27 cellular contexts compared by ENCODE assay signal in genomic region chr17:353838-354234, GRCh38. TPM values are rescaled to one million over a fixed set of nuclear protein-coding genes. Genes with fewer than 3 reads are reported as not detected.
A peak's percentile ranks its signal among the peaks of the same experiment; 100 is the strongest.
DNase-seq lines count a peak whose midpoint lies in the region; ATAC-seq and TF ChIP-seq lines count a peak whose summit lies in the region.
"Had no signal": no experiment of that assay in that cellular context is flagged by ENCODE, and none has a peak within 500 bp of the region (broad histone marks: within the 10 kb centered on the region; RNA-seq: fewer than 3 reads in every experiment).

No MANE protein-coding gene starts in this region.

- H3K27ac ChIP-seq in hepatocyte (peak overlapping the region; percentile 98), subcutaneous abdominal adipose tissue (ENCODE audit: low read depth, low read length) (peak overlapping the region; percentile 86), brain microvascular endothelial cell (no peak overlapping the region)
- H3K27ac ChIP-seq: tibial artery had no signal

- H3K27ac Mint-ChIP-seq in Calu3 (ENCODE audit: unreplicated experiment) (peak overlapping the region; percentile 95), nephron (peak overlapping the region; percentile 97 to 98 (median 97))
- H3K27ac Mint-ChIP-seq in activated naive CD8-positive, alpha-beta T cell treated with anti-CD3 and anti-CD28 coated beads for 36 hours = no peak overlapping the region
- H3K27ac Mint-ChIP-seq: activated CD4-positive, alpha-beta T cell treated with anti-CD3 and anti-CD28 coated beads, Interleukin-2, amount 10 ng/mL, durations not matched to agents 24 days and 14 days; activated CD8-positive, alpha-beta memory T cell treated with anti-CD3 and anti-CD28 coated beads, Interleukin-2, amount 10 ng/mL, durations not matched to agents 7 days and 5 days; activated naive CD4-positive, alpha-beta T cell treated with anti-CD3 and anti-CD28 coated beads for 36 hours; IgD-negative memory B cell; natural killer cell treated with Interleukin-12 subunit alpha and Interleukin-12 subunit beta and Interleukin-15 and Interleukin-18, amount 100 ng/mL, for 72 hours had no signal

- H3K27me3 ChIP-seq in hepatocyte (no peaks in the 10 kb centered on the region), subcutaneous abdominal adipose tissue (ENCODE audit: control insufficient read depth in 5 of 5, insufficient read depth in 4 of 5, low read length in 5 of 5) (no peaks in the 10 kb centered on the region), brain microvascular endothelial cell (replicated peaks) (no peaks in the 10 kb centered on the region)
- H3K27me3 ChIP-seq: breast epithelium, ovary had no signal

- no peak for DNase-seq in Calu3
- no peak for DNase-seq in hepatocyte (ENCODE audit: low spot score)
- no peak for DNase-seq in NCI-H1694 treated with DMSO at 0.1 percent for 48 hours (lab: John Stamatoyannopoulos, UW)
- no peak for DNase-seq in activated naive CD8-positive, alpha-beta T cell treated with anti-CD3 and anti-CD28 coated beads for 36 hours
- no peak for DNase-seq in brain microvascular endothelial cell
- DNase-seq: activated CD4-positive, alpha-beta T cell treated with anti-CD3 and anti-CD28 coated beads, Interleukin-2, amount 10 ng/mL, durations not matched to agents 24 days and 14 days; activated CD8-positive, alpha-beta memory T cell treated with anti-CD3 and anti-CD28 coated beads, Interleukin-2, amount 10 ng/mL, durations not matched to agents 7 days and 5 days; activated naive CD4-positive, alpha-beta T cell treated with anti-CD3 and anti-CD28 coated beads for 36 hours; amniotic stem cell; effector memory CD4-positive, alpha-beta T cell; H9; midbrain; NCI-H526; ovary; SIG-M5; stimulated activated CD4-positive, alpha-beta T cell treated with anti-CD3 and anti-CD28 coated beads, Interleukin-15, amount 100 ng/mL, for 24 hours; stimulated activated naive CD4-positive, alpha-beta T cell treated with Interleukin-2 at 50 U/mL for 16 hours; SW 1271; T-helper 9 cell; tibial artery had no signal

- H3K4me1 Mint-ChIP-seq in Calu3 (ENCODE audit: low read depth, unreplicated experiment) = peaks cover 53% of the 10 kb centered on the region
- peaks cover 64% of the 10 kb centered on the region for H3K4me1 Mint-ChIP-seq in nephron
- H3K4me1 Mint-ChIP-seq in activated naive CD8-positive, alpha-beta T cell treated with anti-CD3 and anti-CD28 coated beads for 36 hours = no peaks in the 10 kb centered on the region
- H3K4me1 Mint-ChIP-seq: activated CD4-positive, alpha-beta T cell treated with anti-CD3 and anti-CD28 coated beads, Interleukin-2, amount 10 ng/mL, durations not matched to agents 24 days and 14 days; activated CD8-positive, alpha-beta memory T cell treated with anti-CD3 and anti-CD28 coated beads, Interleukin-2, amount 10 ng/mL, durations not matched to agents 7 days and 5 days had no signal

- H3K79me2 ChIP-seq in hepatocyte = peaks cover 20% of the 10 kb centered on the region

- H3K9me2 ChIP-seq in hepatocyte (replicated peaks; ENCODE audit: insufficient read depth) = no peaks in the 10 kb centered on the region

- in situ Hi-C loops in brain microvascular endothelial cell (cut with HindIII; ENCODE audit: low pct_ligation_motif_present, low sequenced_read_pairs) = no loop called here

- TF ChIP-seq CTCF in Calu3 (IDR thresholded peaks at IDR 0.05; ENCODE audit: unreplicated experiment) (no peak), hepatocyte (IDR thresholded peaks at IDR 0.05; ENCODE audit: poor library complexity) (no peak), nephron (IDR thresholded peaks at IDR 0.05; ENCODE audit: unreplicated experiment in 3 of 3) (no peak), brain microvascular endothelial cell (IDR thresholded peaks at IDR 0.05; ENCODE audit: low read depth, low read length, missing control alignments) (no peak)

- CTCF ChIA-PET in Calu3 (lab: Charles Lee) = interaction anchor here (1.4 kb wide), 1 partner anchor 30 kb away, joined by 4 read pairs; no protein-coding TSS in a partner anchor

- H3K4me3 Mint-ChIP-seq in Calu3 (ENCODE audit: low read depth, unreplicated experiment) (no peak overlapping the region), nephron (peak overlapping the region in 1 of 3 experiments; percentile 76)
- no peak overlapping the region for H3K4me3 Mint-ChIP-seq in activated naive CD8-positive, alpha-beta T cell treated with anti-CD3 and anti-CD28 coated beads for 36 hours
- H3K4me3 Mint-ChIP-seq: activated CD4-positive, alpha-beta T cell treated with anti-CD3 and anti-CD28 coated beads, Interleukin-2, amount 10 ng/mL, durations not matched to agents 24 days and 14 days; activated CD8-positive, alpha-beta memory T cell treated with anti-CD3 and anti-CD28 coated beads, Interleukin-2, amount 10 ng/mL, durations not matched to agents 7 days and 5 days; activated naive CD4-positive, alpha-beta T cell treated with anti-CD3 and anti-CD28 coated beads for 36 hours; H9; natural killer cell treated with Interleukin-12 subunit alpha and Interleukin-12 subunit beta and Interleukin-15 and Interleukin-18, amount 100 ng/mL, for 72 hours had no signal

- H3K36me3 ChIP-seq in hepatocyte (replicated peaks; ENCODE audit: insufficient read depth, low read depth) (no peaks in the 10 kb centered on the region), subcutaneous abdominal adipose tissue (ENCODE audit: control insufficient read depth in 5 of 5, insufficient read depth in 5 of 5, low read length in 5 of 5) (no peaks in the 10 kb centered on the region), brain microvascular endothelial cell (replicated peaks) (no peaks in the 10 kb centered on the region)
- H3K36me3 ChIP-seq: breast epithelium, ovary, tibial artery had no signal

- no peaks in the 10 kb centered on the region for H3K9me3 Mint-ChIP-seq in Calu3 (ENCODE audit: low read depth, unreplicated experiment)
- H3K9me3 Mint-ChIP-seq in nephron = peaks cover 4% of the 10 kb centered on the region
- H3K9me3 Mint-ChIP-seq in activated naive CD8-positive, alpha-beta T cell treated with anti-CD3 and anti-CD28 coated beads for 36 hours = peaks cover 2% of the 10 kb centered on the region
- H3K9me3 Mint-ChIP-seq: IgD-negative memory B cell; natural killer cell treated with Interleukin-12 subunit alpha and Interleukin-12 subunit beta and Interleukin-15 and Interleukin-18, amount 100 ng/mL, for 72 hours had no signal

- peaks cover 43% of the 10 kb centered on the region for H3K36me3 Mint-ChIP-seq in Calu3 (ENCODE audit: insufficient read depth, unreplicated experiment)
- peaks cover 10% of the 10 kb centered on the region for H3K36me3 Mint-ChIP-seq in nephron (ENCODE audit: low read depth)
- no peaks in the 10 kb centered on the region for H3K36me3 Mint-ChIP-seq in activated naive CD8-positive, alpha-beta T cell treated with anti-CD3 and anti-CD28 coated beads for 36 hours
- H3K36me3 Mint-ChIP-seq: natural killer cell treated with Interleukin-12 subunit alpha and Interleukin-12 subunit beta and Interleukin-15 and Interleukin-18, amount 100 ng/mL, for 72 hours had no signal

- no peak overlapping the region for H3K4me3 ChIP-seq in hepatocyte
- H3K4me3 ChIP-seq in subcutaneous abdominal adipose tissue (ENCODE audit: low read depth in 1 of 5, low read length in 5 of 5) = no peak overlapping the region
- no peak overlapping the region for H3K4me3 ChIP-seq in brain microvascular endothelial cell (ENCODE audit: low read depth, low read length)
- H3K4me3 ChIP-seq: breast epithelium, ovary, tibial artery had no signal

- H2AFZ ChIP-seq in hepatocyte = no peak overlapping the region

- BruUV-seq in Calu3 (replicated peaks; lab: Mats Ljungman, UMichigan) = no TSS peak

- 90% methylated on average over 8 of the region's 8 CpGs for WGBS in hepatocyte (ENCODE audit: low lambda C conversion rate, missing lambda C conversion rate)

- no peaks in the 10 kb centered on the region for H3K27me3 Mint-ChIP-seq in Calu3 (ENCODE audit: unreplicated experiment)
- peaks cover 4% of the 10 kb centered on the region for H3K27me3 Mint-ChIP-seq in nephron (ENCODE audit: low read depth)
- H3K27me3 Mint-ChIP-seq in activated naive CD8-positive, alpha-beta T cell treated with anti-CD3 and anti-CD28 coated beads for 36 hours = no peaks in the 10 kb centered on the region
- H3K27me3 Mint-ChIP-seq: activated CD4-positive, alpha-beta T cell treated with anti-CD3 and anti-CD28 coated beads, Interleukin-2, amount 10 ng/mL, durations not matched to agents 24 days and 14 days; activated CD8-positive, alpha-beta memory T cell treated with anti-CD3 and anti-CD28 coated beads, Interleukin-2, amount 10 ng/mL, durations not matched to agents 7 days and 5 days had no signal

- no peaks in the 10 kb centered on the region for H4K20me1 ChIP-seq in hepatocyte (ENCODE audit: insufficient read depth, poor library complexity, severe bottlenecking)

- H3K4me1 ChIP-seq in hepatocyte (ENCODE audit: insufficient read depth) (peaks cover 49% of the 10 kb centered on the region), subcutaneous abdominal adipose tissue (ENCODE audit: control insufficient read depth in 5 of 5, insufficient read depth in 5 of 5, low read length in 5 of 5) (peaks cover 16 to 67% (median 63%) of the 10 kb centered on the region in 5 donors)

- no peak for ATAC-seq in GM18868 (IDR thresholded peaks at IDR 0.05; ENCODE audit: unreplicated experiment)
- ATAC-seq: activated CD8-positive, alpha-beta memory T cell treated with anti-CD3 and anti-CD28 coated beads, Interleukin-2, amount 10 ng/mL, durations not matched to agents 7 days and 5 days; Panc1 had no signal

- H3K9ac ChIP-seq in subcutaneous abdominal adipose tissue (ENCODE audit: low read length in 5 of 5) = peak overlapping the region in 1 of 5 donors; percentile 16

- H3K9me3 ChIP-seq in hepatocyte (ENCODE audit: low read depth) (no peaks in the 10 kb centered on the region), subcutaneous abdominal adipose tissue (ENCODE audit: control insufficient read depth in 5 of 5, low read length in 5 of 5) (no peaks in the 10 kb centered on the region)
- H3K9me3 ChIP-seq: breast epithelium, ovary, tibial artery had no signal

- H3K4me2 ChIP-seq in hepatocyte = peak overlapping the region; percentile 69

- intact Hi-C loops in Calu3 (cut with micrococcal nuclease; ENCODE audit: unreplicated experiment) = no loop called here

RNA-seq across cellular contexts. Expression of gene RPH3AL, which starts 1.2 kb away (rescaled TPM):
- total RNA-seq in Calu3 (2022) (14.1 and 17.9 TPM in 2 replicates), hepatocyte (7.0 and 10.2 TPM in 2 replicates)
- polyA plus RNA-seq in hepatocyte = 7.6 and 12.0 TPM in 2 replicates
- 1 to 10 TPM in 1 of 2 experiments, under 1 TPM in 1; 0.64 to 1.2 TPM for total RNA-seq in activated naive CD8-positive, alpha-beta T cell treated with anti-CD3 and anti-CD28 coated beads for 36 hours
